Comparison of ENCODE assay signal across 29 cellular contexts in the genomic region with DNA sequence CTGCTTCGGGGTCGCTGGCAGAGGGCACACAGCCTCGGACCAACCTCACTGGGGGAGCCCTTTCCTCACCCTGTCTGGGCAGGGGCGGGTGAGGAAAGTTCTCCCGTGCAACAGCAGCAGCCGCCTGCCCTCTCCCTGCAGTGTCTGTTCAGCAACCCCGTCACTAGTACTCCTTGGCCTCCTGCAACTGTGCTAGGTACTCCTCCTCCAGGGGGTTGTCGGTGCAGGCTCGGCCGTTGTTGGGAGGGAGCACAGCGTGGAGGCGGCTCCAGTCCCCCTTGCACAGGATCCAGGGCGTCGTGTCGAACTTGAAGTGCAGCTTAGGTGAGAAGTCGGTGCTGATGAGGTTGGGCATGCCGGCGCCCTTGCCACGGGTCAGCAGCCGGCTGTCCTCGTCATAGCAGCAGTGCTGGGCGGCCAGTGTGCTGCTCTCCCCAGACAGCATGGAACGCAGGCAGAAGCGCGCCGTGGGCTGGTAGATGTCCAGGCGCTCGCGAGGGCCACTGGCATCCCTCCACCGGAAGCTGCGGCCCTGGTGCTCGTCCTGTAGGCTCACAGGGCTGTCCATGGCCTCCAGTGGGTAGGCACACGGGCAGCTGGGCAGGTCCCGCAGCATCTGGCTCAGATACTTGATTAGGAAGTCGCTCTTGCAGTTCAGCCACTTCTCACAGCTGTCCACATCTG. TPM values are rescaled to one million over a fixed set of nuclear protein-coding genes. Genes with fewer than 3 reads are reported as not detected.
"Had no signal": no experiment of that assay in that cellular context is flagged by ENCODE, and none has a peak within 500 bp of the region (broad histone marks: within the 10 kb centered on the region; RNA-seq: fewer than 3 reads in every experiment).

No MANE protein-coding gene starts in this region.

- H3K9me3 Mint-ChIP-seq: activated CD4-positive, alpha-beta memory T cell treated with anti-CD3 and anti-CD28 coated beads for 36 hours; activated CD4-positive, alpha-beta T cell treated with anti-CD3 and anti-CD28 coated beads, Interleukin-2, amount 10 ng/mL, durations not matched to agents 24 days and 14 days; activated T-helper 1 cell treated with anti-CD3 and anti-CD28 coated beads, Interleukin-12 subunit alpha, Interleukin-12 subunit beta, Interleukin-2, Interleukin-4 antibody, amounts not matched to agents 30 ng/mL and 10 ng/mL and 1 ng/mL, durations not matched to agents 14 hours and 24 hours and 36 hours; naive thymus-derived CD8-positive, alpha-beta T cell; stimulated activated memory B cell treated with anti-CD40 and anti-IgM and Interleukin-4, amounts not matched to agents 10 μg/mL and 1 μg/mL and 100 μg/mL, for 72 hours had no signal

- H3K36me3 Mint-ChIP-seq: activated CD4-positive, alpha-beta memory T cell treated with anti-CD3 and anti-CD28 coated beads for 36 hours; naive thymus-derived CD8-positive, alpha-beta T cell; stimulated activated memory B cell treated with anti-CD40 and anti-IgM and Interleukin-4, amounts not matched to agents 10 μg/mL and 1 μg/mL and 100 μg/mL, for 72 hours had no signal

- H3K9me3 ChIP-seq: lower lobe of right lung, pancreas, prostate gland, sigmoid colon, tibial nerve, uterus had no signal

- DNase-seq: activated CD4-positive, alpha-beta memory T cell treated with anti-CD3 and anti-CD28 coated beads for 36 hours; activated CD4-positive, alpha-beta T cell treated with anti-CD3 and anti-CD28 coated beads, Interleukin-2, amount 10 ng/mL, durations not matched to agents 24 days and 14 days; activated CD4-positive, CD25-positive, alpha-beta regulatory T cell treated with anti-CD3 and anti-CD28 coated beads, Interleukin-2, amount 50 U/mL, for 72 hours; activated CD8-positive, alpha-beta memory T cell treated with anti-CD3 and anti-CD28 coated beads, Interleukin-2, amount 50 U/mL, for 4 hours; activated gamma-delta T cell treated with Interleukin-2 at 50 U/mL for 16 hours; activated naive CD4-positive, alpha-beta T cell treated with anti-CD3 and anti-CD28 coated beads, Interleukin-2, amount 50 U/mL, for 16 hours; activated T-cell treated with anti-CD3 and anti-CD28 coated beads, Interleukin-2, amount 50 U/mL, for 1 hour; amniotic stem cell; caudate nucleus; hippocampal formation; kidney; lower lobe of right lung; mesenchymal stem cell; naive thymus-derived CD8-positive, alpha-beta T cell; pancreas; retina; sigmoid colon; small intestine; stimulated activated CD4-positive, alpha-beta T cell treated with anti-CD3 and anti-CD28 coated beads, Interleukin-4, amount 100 ng/mL, for 24 hours had no signal

- H3K36me3 ChIP-seq: pancreas, prostate gland, sigmoid colon, tibial nerve, uterus had no signal

- H3K27me3 ChIP-seq: pancreas, sigmoid colon, uterus had no signal

- H3K4me3 Mint-ChIP-seq: activated CD4-positive, alpha-beta memory T cell treated with anti-CD3 and anti-CD28 coated beads for 36 hours; activated CD4-positive, alpha-beta T cell treated with anti-CD3 and anti-CD28 coated beads, Interleukin-2, amount 10 ng/mL, durations not matched to agents 24 days and 14 days; activated T-helper 1 cell treated with anti-CD3 and anti-CD28 coated beads, Interleukin-12 subunit alpha, Interleukin-12 subunit beta, Interleukin-2, Interleukin-4 antibody, amounts not matched to agents 30 ng/mL and 10 ng/mL and 1 ng/mL, durations not matched to agents 14 hours and 24 hours and 36 hours; naive thymus-derived CD8-positive, alpha-beta T cell; stimulated activated memory B cell treated with anti-CD40 and anti-IgM and Interleukin-4, amounts not matched to agents 10 μg/mL and 1 μg/mL and 100 μg/mL, for 72 hours had no signal

- H3K4me3 ChIP-seq: lower lobe of right lung, pancreas, prostate gland, sigmoid colon, tibial nerve, uterus had no signal

- H3K27ac Mint-ChIP-seq: activated CD4-positive, alpha-beta memory T cell treated with anti-CD3 and anti-CD28 coated beads for 36 hours; activated CD4-positive, alpha-beta T cell treated with anti-CD3 and anti-CD28 coated beads, Interleukin-2, amount 10 ng/mL, durations not matched to agents 24 days and 14 days; activated T-helper 1 cell treated with anti-CD3 and anti-CD28 coated beads, Interleukin-12 subunit alpha, Interleukin-12 subunit beta, Interleukin-2, Interleukin-4 antibody, amounts not matched to agents 30 ng/mL and 10 ng/mL and 1 ng/mL, durations not matched to agents 14 hours and 24 hours and 36 hours; stimulated activated memory B cell treated with anti-CD40 and anti-IgM and Interleukin-4, amounts not matched to agents 10 μg/mL and 1 μg/mL and 100 μg/mL, for 72 hours had no signal

- H3K4me1 ChIP-seq: lower lobe of right lung, pancreas, prostate gland, sigmoid colon, tibial nerve had no signal

- FAIRE-seq: endothelial cell of umbilical vein, kidney, pancreas, small intestine had no signal

- ATAC-seq: naive thymus-derived CD8-positive, alpha-beta T cell; pancreas; stimulated activated memory B cell treated with anti-CD40 and anti-IgM and Interleukin-4, amounts not matched to agents 10 μg/mL and 1 μg/mL and 100 μg/mL, for 72 hours had no signal

- H3K27ac ChIP-seq: lower lobe of right lung, pancreas, prostate gland, sigmoid colon, tibial nerve, uterus, VCaP had no signal

- H3K4me1 Mint-ChIP-seq: activated CD4-positive, alpha-beta T cell treated with anti-CD3 and anti-CD28 coated beads, Interleukin-2, amount 10 ng/mL, durations not matched to agents 24 days and 14 days; naive thymus-derived CD8-positive, alpha-beta T cell had no signal

- H3K27me3 Mint-ChIP-seq: activated CD4-positive, alpha-beta memory T cell treated with anti-CD3 and anti-CD28 coated beads for 36 hours; stimulated activated memory B cell treated with anti-CD40 and anti-IgM and Interleukin-4, amounts not matched to agents 10 μg/mL and 1 μg/mL and 100 μg/mL, for 72 hours had no signal

RNA-seq across cellular contexts. Expression of a gene that starts 23.0 kb away (rescaled TPM):
- total RNA-seq: activated CD4-positive, alpha-beta memory T cell treated with anti-CD3 and anti-CD28 coated beads for 36 hours; activated CD8-positive, alpha-beta memory T cell treated with anti-CD3 and anti-CD28 coated beads for 36 hours; endothelial cell of umbilical vein; fibroblast of lung; lower lobe of right lung; naive thymus-derived CD8-positive, alpha-beta T cell; pancreas; T-helper 1 cell treated with Interleukin-12 subunit alpha and Interleukin-12 subunit beta and Interleukin-4 antibody, amounts not matched to agents 30 ng/mL and 1 ng/mL, for 36 hours had no signal
